10 cellular contexts compared by ENCODE assay signal in the genomic region with DNA sequence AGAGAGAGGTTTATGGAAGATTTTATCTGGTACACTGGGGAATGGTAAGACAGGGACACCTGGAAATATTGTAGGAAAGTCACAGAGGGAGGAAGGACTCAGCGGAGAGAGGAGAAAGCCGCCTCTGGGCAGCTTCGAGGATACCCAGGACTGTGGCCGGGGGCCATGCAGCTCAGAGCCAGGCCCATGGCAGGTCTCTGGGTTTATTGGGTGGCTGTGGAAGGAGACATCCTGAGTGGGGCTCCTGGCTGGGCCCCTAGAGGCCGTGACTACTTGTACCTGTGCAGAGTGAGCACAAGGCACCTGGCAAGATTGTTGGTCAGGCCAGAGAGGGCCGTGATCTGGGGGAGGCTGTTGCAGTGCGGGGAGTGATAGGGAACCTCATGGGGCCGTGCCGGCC. TPM values are rescaled to one million over a fixed set of nuclear protein-coding genes. Genes with fewer than 3 reads are reported as not detected.
A peak's percentile ranks its signal among the peaks of the same experiment; 100 is the strongest.
DNase-seq lines count a peak whose midpoint lies in the region; ATAC-seq and TF ChIP-seq lines count a peak whose summit lies in the region.
"Had no signal": no experiment of that assay in that cellular context is flagged by ENCODE, and none has a peak within 500 bp of the region (broad histone marks: within the 10 kb centered on the region; RNA-seq: fewer than 3 reads in every experiment).

No MANE protein-coding gene starts in this region.

- no peak overlapping the region for H3K4me3 ChIP-seq in HCT116 (replicated peaks in 1 of 2; ENCODE audit: low read depth in 1 of 2, low read length in 2 of 2)
- peak overlapping the region in 2 of 4 donors; percentile 98 to 99 for H3K4me3 ChIP-seq in esophagus squamous epithelium
- peak overlapping the region; percentile 49 for H3K4me3 ChIP-seq in skeletal muscle satellite cell (ENCODE audit: low read length)
- H3K4me3 ChIP-seq: ovary had no signal

- CTCF ChIA-PET in HCT116 (lab: Charles Lee), result no interaction called here
- CTCF ChIA-PET in activated CD4-positive, alpha-beta memory T cell treated with anti-CD3 and anti-CD28 coated beads for 36 hours (lab: Charles Lee), result interaction anchor here (2.0 kb wide), 1 partner anchor 167 kb away, joined by 6 read pairs; no protein-coding TSS in a partner anchor

- no peak overlapping the region for H2AFZ ChIP-seq in HCT116 (ENCODE audit: low read depth, low read length, poor library complexity, severe bottlenecking)

- peaks cover 28% of the 10 kb centered on the region for H3K36me3 Mint-ChIP-seq in activated CD4-positive, alpha-beta memory T cell treated with anti-CD3 and anti-CD28 coated beads for 36 hours

- H3K4me1 Mint-ChIP-seq in activated CD4-positive, alpha-beta memory T cell treated with anti-CD3 and anti-CD28 coated beads for 36 hours (ENCODE audit: low read depth), result peaks cover 68% of the 10 kb centered on the region

- peak overlapping the region; percentile 98; the same call in 1 of the 2 replicates for H3K27ac ChIP-seq in HCT116 (ENCODE audit: low read depth, low read length)
- peak overlapping the region; percentile 57 to 100 (median 98) for H3K27ac ChIP-seq in esophagus squamous epithelium
- H3K27ac ChIP-seq: ovary had no signal

- TF ChIP-seq RAD21 in HCT116 (IDR thresholded peaks at IDR 0.05; ENCODE audit: low read depth), result no peak

- H3K9ac ChIP-seq in HCT116 (ENCODE audit: low read length), result peak overlapping the region; percentile 99; the same call in 1 of the 2 replicates
- H3K9ac ChIP-seq in skeletal muscle satellite cell (ENCODE audit: low read depth, low read length), result peak overlapping the region; percentile 100

- peaks cover 81% of the 10 kb centered on the region for H3K79me2 ChIP-seq in HCT116 (ENCODE audit: insufficient read depth, low read length)

- BruUV-seq in HCT116 (replicated peaks; lab: Mats Ljungman, UMichigan), result no TSS peak

- no peaks in the 10 kb centered on the region for H3K9me3 ChIP-seq in HCT116 (ENCODE audit: control insufficient read depth in 1 of 2, insufficient read depth in 1 of 2, low read depth in 1 of 2, low read length in 2 of 2)
- H3K9me3 ChIP-seq in esophagus squamous epithelium, result no peaks in the 10 kb centered on the region
- no peaks in the 10 kb centered on the region for H3K9me3 ChIP-seq in skeletal muscle satellite cell (replicated peaks; ENCODE audit: low read length)
- H3K9me3 ChIP-seq: ovary had no signal

- POLR2A ChIA-PET in HCT116 (lab: Charles Lee), result no interaction called here
- POLR2A ChIA-PET in activated CD4-positive, alpha-beta memory T cell treated with anti-CD3 and anti-CD28 coated beads for 36 hours (lab: Charles Lee), result no interaction called here

- peaks cover 43% of the 10 kb centered on the region; the same call in 1 of the 2 replicates for H4K20me1 ChIP-seq in HCT116 (ENCODE audit: insufficient read depth)

- no peaks in the 10 kb centered on the region for H3K27me3 Mint-ChIP-seq in activated CD4-positive, alpha-beta memory T cell treated with anti-CD3 and anti-CD28 coated beads for 36 hours

- RAD21 ChIA-PET in HCT116 (lab: Charles Lee; ENCODE audit: low non-redundant PET in 1 of 2, low total read pairs in 2 of 2, uncharacterized antibody in 2 of 2, unreplicated experiment in 2 of 2), result no interaction called here

- no peak overlapping the region for H3K4me2 ChIP-seq in HCT116 (ENCODE audit: low read length)
- H3K4me2 ChIP-seq in skeletal muscle satellite cell (ENCODE audit: low read length), result peak overlapping the region; percentile 96

- TF ChIP-seq POLR2A in HCT116 (IDR thresholded peaks at IDR 0.05; ENCODE audit: borderline replicate concordance, extremely low read depth, insufficient read depth, insufficient read length), result no peak
- TF ChIP-seq POLR2A in esophagus squamous epithelium (IDR thresholded peaks at IDR 0.05), result no peak

- TF ChIP-seq CTCF in HCT116 (IDR thresholded peaks at IDR 0.05 in 2 of 3, conservative IDR thresholded peaks at IDR 0.05 in 1 of 3; ENCODE audit: borderline replicate concordance in 1 of 3, insufficient read depth in 1 of 3, low read depth in 2 of 3, low read length in 2 of 3), result no peak
- TF ChIP-seq CTCF in esophagus squamous epithelium (IDR thresholded peaks at IDR 0.05), result no peak

- DNase-seq in HCT116 (ENCODE audit: low read depth, low spot score), result no peak
- no peak for DNase-seq in activated CD4-positive, alpha-beta memory T cell treated with anti-CD3 and anti-CD28 coated beads for 36 hours
- DNase-seq in esophagus squamous epithelium (lab: John Stamatoyannopoulos, UW), result no peak
- no peak for DNase-seq in GDM1 (lab: John Stamatoyannopoulos, UW)
- no peak for DNase-seq in stimulated activated CD4-positive, alpha-beta T cell treated with anti-CD3 and anti-CD28 coated beads, Interleukin-4, amount 100 ng/mL, for 4 hours
- DNase-seq: activated CD4-positive, alpha-beta T cell treated with anti-CD3 and anti-CD28 coated beads for 4 hours had no signal

- H3K4me1 ChIP-seq in HCT116 (ENCODE audit: control insufficient read depth in 1 of 2, insufficient read depth in 2 of 2, low read length in 2 of 2), result peaks cover 34 to 72% of the 10 kb centered on the region in 2 experiments
- H3K4me1 ChIP-seq in esophagus squamous epithelium, result peaks cover 70 to 87% (median 75%) of the 10 kb centered on the region in 3 donors
- peaks cover 51% of the 10 kb centered on the region for H3K4me1 ChIP-seq in skeletal muscle satellite cell (ENCODE audit: control insufficient read depth, insufficient read depth, low read length)

- H3K4me3 Mint-ChIP-seq in activated CD4-positive, alpha-beta memory T cell treated with anti-CD3 and anti-CD28 coated beads for 36 hours, result peak overlapping the region; percentile 94

- H3K36me3 ChIP-seq in HCT116 (ENCODE audit: control insufficient read depth in 1 of 2, insufficient read depth in 2 of 2, low read length in 2 of 2) (peaks cover 2 to 48% of the 10 kb centered on the region in 2 experiments; a peak in 3 of 4 replicates), esophagus squamous epithelium (peaks cover 0 to 21% (median 0%) of the 10 kb centered on the region in 3 donors), skeletal muscle satellite cell (ENCODE audit: insufficient read depth, low read length) (peaks cover 25% of the 10 kb centered on the region)
- H3K36me3 ChIP-seq: ovary had no signal

- 55 to 73% methylated on average over 4 to 9 of the region's 9 CpGs for WGBS in esophagus squamous epithelium, 2 donors

- H3K27ac Mint-ChIP-seq in activated CD4-positive, alpha-beta memory T cell treated with anti-CD3 and anti-CD28 coated beads for 36 hours, result peak overlapping the region; percentile 95

- H3K9me2 ChIP-seq in HCT116 (ENCODE audit: insufficient read depth), result no peaks in the 10 kb centered on the region

- ATAC-seq in HCT116, result no peak
- ATAC-seq in HG03565 (IDR thresholded peaks at IDR 0.05; ENCODE audit: unreplicated experiment), result no peak
- no peak for ATAC-seq in GM21360 (IDR thresholded peaks at IDR 0.05; ENCODE audit: unreplicated experiment)

- no peaks in the 10 kb centered on the region for H3K27me3 ChIP-seq in HCT116 (ENCODE audit: insufficient read depth, low read length)
- no peaks in the 10 kb centered on the region for H3K27me3 ChIP-seq in esophagus squamous epithelium
- no peaks in the 10 kb centered on the region for H3K27me3 ChIP-seq in skeletal muscle satellite cell (ENCODE audit: control insufficient read depth, insufficient read depth, low read length)
- H3K27me3 ChIP-seq: ovary had no signal

- H3K9me3 Mint-ChIP-seq in activated CD4-positive, alpha-beta memory T cell treated with anti-CD3 and anti-CD28 coated beads for 36 hours, result no peaks in the 10 kb centered on the region

- intact Hi-C loops in HCT116 (cut with micrococcal nuclease) (no loop called here), esophagus squamous epithelium (cut with DNase I) (no loop called here)
- intact Hi-C loops in activated CD4-positive, alpha-beta memory T cell treated with anti-CD3 and anti-CD28 coated beads for 36 hours (cut with micrococcal nuclease), result no loop called here

RNA-seq across cellular contexts. Expression of a gene that starts 3.4 kb away (rescaled TPM):
- total RNA-seq in HCT116 (2021; ENCODE audit: unreplicated experiment) (191 TPM), esophagus squamous epithelium (10 to 100 TPM; 60.2 to 76.0 (median 69.0) TPM)
- polyA plus RNA-seq in HCT116 (2012), result 98.2 and 111 TPM in 2 replicates
- 100 to 1,000 TPM; 226 to 242 TPM for total RNA-seq in activated CD4-positive, alpha-beta memory T cell treated with anti-CD3 and anti-CD28 coated beads for 36 hours
- 54.8 and 58.5 TPM in 2 replicates for total RNA-seq in skeletal muscle satellite cell (2012; rRNA removed)

RNA-seq across cellular contexts. Expression of a gene that starts 9.4 kb away (rescaled TPM):
- total RNA-seq in HCT116 (2021; ENCODE audit: unreplicated experiment), result 102 TPM
- 105 and 119 TPM in 2 replicates for polyA plus RNA-seq in HCT116 (2012)
- total RNA-seq in activated CD4-positive, alpha-beta memory T cell treated with anti-CD3 and anti-CD28 coated beads for 36 hours, result 10 to 100 TPM; 21.0 to 21.1 TPM
- 10 to 100 TPM in 3 of 4 donors, 1 to 10 TPM in 1; 2.4 to 40.0 (median 13.1) TPM for total RNA-seq in esophagus squamous epithelium
- 25.6 and 31.5 TPM in 2 replicates for total RNA-seq in skeletal muscle satellite cell (2012; rRNA removed)

RNA-seq across cellular contexts. Expression of a gene that starts 27.1 kb away (rescaled TPM):
- 114 TPM for total RNA-seq in HCT116 (2021; ENCODE audit: unreplicated experiment)
- 110 and 137 TPM in 2 replicates for polyA plus RNA-seq in HCT116 (2012)
- total RNA-seq in activated CD4-positive, alpha-beta memory T cell treated with anti-CD3 and anti-CD28 coated beads for 36 hours, result 100 to 1,000 TPM; 117 to 119 TPM
- total RNA-seq in esophagus squamous epithelium, result 100 to 1,000 TPM; 124 to 191 (median 165) TPM
- 69.0 and 71.4 TPM in 2 replicates for total RNA-seq in skeletal muscle satellite cell (2012; rRNA removed)

RNA-seq across cellular contexts. Expression of a gene that starts 27.4 kb away (rescaled TPM):
- total RNA-seq in HCT116 (2021; ENCODE audit: unreplicated experiment) (1,862 TPM), esophagus squamous epithelium (1,000 to 10,000 TPM; 2,502 to 3,774 (median 3,129) TPM)
- 2,807 and 2,860 TPM in 2 replicates for polyA plus RNA-seq in HCT116 (2012)
- total RNA-seq in activated CD4-positive, alpha-beta memory T cell treated with anti-CD3 and anti-CD28 coated beads for 36 hours, result 1,000 to 10,000 TPM; 1,642 to 1,717 TPM
- total RNA-seq in skeletal muscle satellite cell (2012; rRNA removed), result 803 and 928 TPM in 2 replicates

RNA-seq across cellular contexts. Expression of a gene that starts 39.1 kb away (rescaled TPM):
- 1.6 TPM for total RNA-seq in HCT116 (2021; ENCODE audit: unreplicated experiment)
- polyA plus RNA-seq in HCT116 (2012), result 0.62 and 0.66 TPM in 2 replicates
- total RNA-seq in activated CD4-positive, alpha-beta memory T cell treated with anti-CD3 and anti-CD28 coated beads for 36 hours, result under 1 TPM; 0.07 to 0.15 TPM
- under 1 TPM in 1 of 4 donors, not detected in 3; under 0.01 TPM for total RNA-seq in esophagus squamous epithelium
- total RNA-seq in skeletal muscle satellite cell (2012; rRNA removed), result under 0.01 and 0.51 TPM in 2 replicates
